In the genomic region with DNA sequence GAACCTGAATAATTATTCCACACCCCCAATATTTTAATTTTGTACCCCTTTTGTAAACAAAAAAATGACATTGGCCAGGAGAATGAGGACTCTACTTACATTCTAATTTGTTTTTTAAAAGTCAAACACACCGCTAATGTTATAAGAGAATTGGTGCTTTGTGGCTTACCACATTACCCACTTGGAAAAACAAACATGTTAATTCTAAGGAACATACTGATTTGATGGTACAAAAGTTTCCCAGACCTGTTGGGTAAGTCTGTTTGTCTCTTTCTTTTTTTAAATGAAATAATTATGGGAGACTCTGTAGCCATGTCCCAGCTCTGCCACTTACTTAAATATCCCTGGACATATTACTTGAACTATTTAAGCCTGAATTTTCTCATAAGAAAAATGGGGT, we compare ENCODE assay signal across 19 cellular contexts.
DNase-seq lines count a peak whose midpoint lies in the region; ATAC-seq, FAIRE-seq and TF ChIP-seq lines count a peak whose summit lies in the region.
"Had no signal": no experiment of that assay in that cellular context is flagged by ENCODE, and none has a peak within 500 bp of the region (broad histone marks: within the 10 kb centered on the region; RNA-seq: fewer than 3 reads in every experiment).

No MANE protein-coding gene starts in this region.

- TF ChIP-seq RAD21 in A549 (conservative IDR thresholded peaks at IDR 0.05 in 1 of 2, IDR thresholded peaks at IDR 0.05 in 1 of 2), result no peak

- H3K36me3 Mint-ChIP-seq in astrocyte (ENCODE audit: low read depth, unreplicated experiment), result peaks cover 3% of the 10 kb centered on the region
- H3K36me3 Mint-ChIP-seq: CD14-positive monocyte; CD4-positive, alpha-beta memory T cell had no signal

- intact Hi-C loops in ovary (cut with DNase I), result no loop called here

- DNase-seq in A549 (ENCODE audit: low read depth in 1 of 2, low spot score in 1 of 2) (no peak), astrocyte (ENCODE audit: low read depth) (peak; percentile 31), fibroblast of peridontal ligament (ENCODE audit: extremely low read depth) (peak; percentile 25), renal cortical epithelial cell (ENCODE audit: low read depth) (peak; percentile 63), ovary (no peak), superior temporal gyrus (ENCODE audit: extremely low spot score) (no peak), NCI-H2196 (lab: John Stamatoyannopoulos, UW; ENCODE audit: unreplicated experiment) (no peak)
- DNase-seq: Calu3; CD4-positive, alpha-beta memory T cell; DMS79 treated with DMSO at 0.1 percent for 48 hours; GF-D8; GOT3; H7; HFFc6 had no signal

- H4K20me1 ChIP-seq in astrocyte (ENCODE audit: insufficient read depth, low read length), result peaks cover 2% of the 10 kb centered on the region
- H4K20me1 ChIP-seq: BLaER1 had no signal

- no peak overlapping the region for H3K9ac ChIP-seq in astrocyte (ENCODE audit: low read length)
- H3K9ac ChIP-seq: BLaER1 had no signal

- H3K4me3 Mint-ChIP-seq in astrocyte (ENCODE audit: unreplicated experiment), result no peak overlapping the region
- H3K4me3 Mint-ChIP-seq: CD4-positive, alpha-beta memory T cell; HFFc6 had no signal

- H3K4me2 ChIP-seq in A549 (no peak overlapping the region), astrocyte (ENCODE audit: low read length) (no peak overlapping the region)
- H3K4me2 ChIP-seq: BLaER1 had no signal

- no peak for TF ChIP-seq CTCF in A549 (IDR thresholded peaks at IDR 0.05)
- TF ChIP-seq CTCF in astrocyte (IDR thresholded peaks at IDR 0.05; ENCODE audit: insufficient read depth, low read depth, low read length), result no peak
- no peak for TF ChIP-seq CTCF in ovary (IDR thresholded peaks at IDR 0.05)

- CTCF ChIA-PET in A549 (lab: Yijun Ruan, JAX), result interaction anchor here (0.6 kb wide), 1 partner anchor 11 kb away, joined by 4 read pairs; no protein-coding TSS in a partner anchor

- H3K27ac ChIP-seq in A549 (no peak overlapping the region), astrocyte (ENCODE audit: low read depth, low read length) (no peak overlapping the region), ovary (no peak overlapping the region)
- H3K27ac ChIP-seq: 22Rv1, BLaER1 had no signal

- H3K9me3 Mint-ChIP-seq in astrocyte (ENCODE audit: unreplicated experiment), result no peaks in the 10 kb centered on the region
- H3K9me3 Mint-ChIP-seq: CD14-positive monocyte; CD4-positive, alpha-beta memory T cell; HFFc6 had no signal

- H3K4me3 ChIP-seq in A549 (no peak overlapping the region), astrocyte (ENCODE audit: insufficient read depth, low read depth, low read length) (no peak overlapping the region), ovary (no peak overlapping the region)
- H3K4me3 ChIP-seq: BLaER1 had no signal

- H3K27me3 ChIP-seq in astrocyte (ENCODE audit: insufficient read depth, low read length) (no peaks in the 10 kb centered on the region), ovary (no peaks in the 10 kb centered on the region)
- H3K27me3 ChIP-seq: BLaER1 had no signal

- H3K79me2 ChIP-seq in astrocyte (ENCODE audit: insufficient read depth, low read length), result no peaks in the 10 kb centered on the region

- H3K36me3 ChIP-seq in astrocyte (ENCODE audit: insufficient read depth, low read length) (no peaks in the 10 kb centered on the region), ovary (no peaks in the 10 kb centered on the region)
- H3K36me3 ChIP-seq: BLaER1 had no signal

- TF ChIP-seq POLR2A in A549 (IDR thresholded peaks at IDR 0.05; ENCODE audit: low read length) (no peak), ovary (IDR thresholded peaks at IDR 0.05) (no peak)

- TF ChIP-seq EP300 in A549 (IDR thresholded peaks at IDR 0.05) (no peak), ovary (IDR thresholded peaks at IDR 0.05) (no peak)

- POLR2A ChIA-PET in A549 (lab: Yijun Ruan, JAX), result no interaction called here

- no peak overlapping the region for H2AFZ ChIP-seq in astrocyte (ENCODE audit: low read depth, low read length)

- H3K9me3 ChIP-seq in A549 (no peaks in the 10 kb centered on the region), astrocyte (ENCODE audit: insufficient read depth, low read depth, low read length) (no peaks in the 10 kb centered on the region), ovary (no peaks in the 10 kb centered on the region)
- H3K9me3 ChIP-seq: BLaER1 had no signal

- H3K4me1 ChIP-seq in A549 (no peaks in the 10 kb centered on the region), astrocyte (ENCODE audit: insufficient read depth, low read length) (no peaks in the 10 kb centered on the region), ovary (ENCODE audit: insufficient read depth) (peaks cover 1% of the 10 kb centered on the region)
- H3K4me1 ChIP-seq: BLaER1 had no signal

- H3K27me3 Mint-ChIP-seq in astrocyte (ENCODE audit: low read depth, unreplicated experiment), result no peaks in the 10 kb centered on the region

- H3K27ac Mint-ChIP-seq in astrocyte (ENCODE audit: unreplicated experiment), result no peak overlapping the region
- H3K27ac Mint-ChIP-seq: CD14-positive monocyte; CD4-positive, alpha-beta memory T cell; HFFc6 had no signal

- ATAC-seq in A549, result no peak
- ATAC-seq: HCT116 had no signal

- WGBS in A549 (ENCODE audit: missing lambda C conversion rate), result 97% methylated on average over 1 of the region's 1 CpG
- 47 to 89% (median 86%) methylated on average over 1 of the region's 1 CpG for WGBS in ovary, 3 donors

- H3K4me1 Mint-ChIP-seq in astrocyte (ENCODE audit: low read depth, unreplicated experiment), result peaks cover 14% of the 10 kb centered on the region
- H3K4me1 Mint-ChIP-seq: CD14-positive monocyte; CD4-positive, alpha-beta memory T cell had no signal

- FAIRE-seq in A549 (lab: Jason Lieb, UNC) (peak; percentile 23), astrocyte (lab: Jason Lieb, UNC) (no peak)
- FAIRE-seq: HTR-8/SVneo had no signal

TF ChIP-seq in A549, 52 proteins besides CTCF, POLR2A, EP300 and RAD21:
- TF ChIP-seq KDM5A (IDR thresholded peaks at IDR 0.05) (no peak), NR3C1 (IDR thresholded peaks at IDR 0.05) (no peak), JUNB (IDR thresholded peaks at IDR 0.05) (no peak), FOSL2 (IDR thresholded peaks at IDR 0.05) (no peak), FOSL2 (CRISPR knock-in tag; IDR thresholded peaks at IDR 0.05) (no peak), ZNF302 (CRISPR knock-in tag; IDR thresholded peaks at IDR 0.05) (no peak), EHF (CRISPR knock-in tag; IDR thresholded peaks at IDR 0.05) (no peak), KDM1A (IDR thresholded peaks at IDR 0.05; ENCODE audit: low read depth) (no peak), CBX2 (IDR thresholded peaks at IDR 0.05; ENCODE audit: borderline replicate concordance, low read depth) (no peak), MAZ (IDR thresholded peaks at IDR 0.05; ENCODE audit: borderline replicate concordance, low read depth, low read length) (no peak), ESRRA (IDR thresholded peaks at IDR 0.05; ENCODE audit: borderline replicate concordance, low read length) (no peak)
- TF ChIP-seq, protein P1, sequence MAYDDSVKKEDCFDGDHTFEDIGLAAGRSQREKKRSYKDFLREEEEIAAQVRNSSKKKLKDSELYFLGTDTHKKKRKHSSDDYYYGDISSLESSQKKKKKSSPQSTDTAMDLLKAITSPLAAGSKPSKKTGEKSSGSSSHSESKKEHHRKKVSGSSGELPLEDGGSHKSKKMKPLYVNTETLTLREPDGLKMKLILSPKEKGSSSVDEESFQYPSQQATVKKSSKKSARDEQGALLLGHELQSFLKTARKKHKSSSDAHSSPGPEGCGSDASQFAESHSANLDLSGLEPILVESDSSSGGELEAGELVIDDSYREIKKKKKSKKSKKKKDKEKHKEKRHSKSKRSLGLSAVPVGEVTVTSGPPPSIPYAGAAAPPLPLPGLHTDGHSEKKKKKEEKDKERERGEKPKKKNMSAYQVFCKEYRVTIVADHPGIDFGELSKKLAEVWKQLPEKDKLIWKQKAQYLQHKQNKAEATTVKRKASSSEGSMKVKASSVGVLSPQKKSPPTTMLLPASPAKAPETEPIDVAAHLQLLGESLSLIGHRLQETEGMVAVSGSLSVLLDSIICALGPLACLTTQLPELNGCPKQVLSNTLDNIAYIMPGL (CRISPR knock-in tag; IDR thresholded peaks at IDR 0.05; ENCODE audit: borderline replicate concordance), result no peak
- TF ChIP-seq, protein P2, sequence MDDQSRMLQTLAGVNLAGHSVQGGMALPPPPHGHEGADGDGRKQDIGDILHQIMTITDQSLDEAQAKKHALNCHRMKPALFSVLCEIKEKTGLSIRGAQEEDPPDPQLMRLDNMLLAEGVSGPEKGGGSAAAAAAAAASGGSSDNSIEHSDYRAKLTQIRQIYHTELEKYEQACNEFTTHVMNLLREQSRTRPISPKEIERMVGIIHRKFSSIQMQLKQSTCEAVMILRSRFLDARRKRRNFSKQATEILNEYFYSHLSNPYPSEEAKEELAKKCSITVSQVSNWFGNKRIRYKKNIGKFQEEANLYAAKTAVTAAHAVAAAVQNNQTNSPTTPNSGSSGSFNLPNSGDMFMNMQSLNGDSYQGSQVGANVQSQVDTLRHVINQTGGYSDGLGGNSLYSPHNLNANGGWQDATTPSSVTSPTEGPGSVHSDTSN (IDR thresholded peaks at IDR 0.05), result no peak
- TF ChIP-seq, protein P3, sequence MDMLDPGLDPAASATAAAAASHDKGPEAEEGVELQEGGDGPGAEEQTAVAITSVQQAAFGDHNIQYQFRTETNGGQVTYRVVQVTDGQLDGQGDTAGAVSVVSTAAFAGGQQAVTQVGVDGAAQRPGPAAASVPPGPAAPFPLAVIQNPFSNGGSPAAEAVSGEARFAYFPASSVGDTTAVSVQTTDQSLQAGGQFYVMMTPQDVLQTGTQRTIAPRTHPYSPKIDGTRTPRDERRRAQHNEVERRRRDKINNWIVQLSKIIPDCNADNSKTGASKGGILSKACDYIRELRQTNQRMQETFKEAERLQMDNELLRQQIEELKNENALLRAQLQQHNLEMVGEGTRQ (IDR thresholded peaks at IDR 0.05), result no peak
TF ChIP-seq in A549: peak in this region for 0.

Comparison
In these comparisons a context has a peak if more than half of its experiments do, and no peak if none do; other contexts are left out.
1. DNase-seq: peak in astrocyte (single experiment), fibroblast of peridontal ligament (single experiment) and renal cortical epithelial cell (single experiment); none in A549 (0 of 2), ovary (0 of 5), superior temporal gyrus (single experiment) and NCI-H2196 (single experiment).